ENCODE assay signal across 31 cellular contexts in the genomic region with DNA sequence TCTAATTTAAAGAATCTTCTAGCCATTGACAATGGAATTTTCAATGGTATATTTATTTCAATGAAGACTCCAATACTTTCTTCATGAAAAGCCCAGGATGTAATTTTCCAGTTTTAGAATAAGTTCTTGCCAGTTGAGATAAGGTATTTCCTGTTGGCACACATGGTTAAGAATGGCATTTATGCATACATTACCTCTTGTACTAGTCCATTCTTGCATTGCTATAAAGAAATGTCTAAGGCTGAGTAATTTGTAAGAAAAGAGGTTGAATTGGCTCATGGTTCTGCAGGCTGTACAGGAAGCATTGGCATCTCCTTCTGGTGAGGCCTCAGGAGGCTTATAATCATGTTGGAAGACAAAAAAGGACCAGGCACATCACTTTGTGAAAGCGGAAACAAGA.
"Had no signal": no experiment of that assay in that cellular context is flagged by ENCODE, and none has a peak within 500 bp of the region (broad histone marks: within the 10 kb centered on the region; RNA-seq: fewer than 3 reads in every experiment).

No MANE protein-coding gene starts in this region.

- H3K9ac ChIP-seq: KMS-11 had no signal

- DNase-seq: activated B cell treated with CpG ODN at 0.5 μM for 24 hours; activated CD4-positive, alpha-beta memory T cell treated with anti-CD3 and anti-CD28 coated beads for 36 hours; activated CD4-positive, alpha-beta T cell treated with anti-CD3 and anti-CD28 coated beads for 4 hours; activated CD4-positive, alpha-beta T cell treated with anti-CD3 and anti-CD28 coated beads, Interleukin-2, amount 50 U/mL, for 1 hour; activated CD4-positive, CD25-positive, alpha-beta regulatory T cell treated with anti-CD3 and anti-CD28 coated beads, Interleukin-2, amount 50 U/mL, for 72 hours; activated CD8-positive, alpha-beta memory T cell treated with anti-CD3 and anti-CD28 coated beads, Interleukin-2, amount 50 U/mL, for 4 hours; activated effector memory CD4-positive, alpha-beta T cell treated with Interleukin-2 at 50 U/mL for 16 hours; activated naive CD4-positive, alpha-beta T cell treated with anti-CD3 and anti-CD28 coated beads, Interleukin-2, amount 10 ng/mL, durations not matched to agents 7 days and 5 days; activated naive CD8-positive, alpha-beta T cell treated with anti-CD3 and anti-CD28 coated beads, Interleukin-2, amount 50 U/mL, for 24 hours; activated T-cell treated with anti-CD3 and anti-CD28 coated beads for 4 hours; activated T-cell treated with anti-CD3 and anti-CD28 coated beads, Interleukin-2, amount 50 U/mL, for 4 hours; anterior cingulate cortex; central memory CD4-positive, alpha-beta T cell; MM.1S; MV-4-11; NCI-H1092; NCI-H1417; NCI-H146; NCI-H187; NCI-H2029 treated with DMSO at 0.1 percent for 48 hours; NCI-H2107; NCI-H2171; NCI-H510A; NCI-H526; NCI-H748 treated with DMSO at 0.1 percent for 48 hours; NK-92 treated with Interleukin-12 subunit alpha and Interleukin-12 subunit beta, amount 100 ng/mL, for 24 hours; OCI-M1; SIG-M5 had no signal

- ATAC-seq: activated naive CD8-positive, alpha-beta T cell treated with anti-CD3 and anti-CD28 coated beads, Interleukin-2, amount 50 U/mL, for 24 hours; activated T-cell treated with anti-CD3 and anti-CD28 coated beads, Interleukin-2, amount 50 U/mL, for 4 hours; Panc1; Right ventricle myocardium inferior had no signal

- H3K4me2 ChIP-seq: KMS-11 had no signal

- H3K27ac ChIP-seq: KMS-11 had no signal
